ENCODE assay signal across 2 cellular contexts in the genomic region with DNA sequence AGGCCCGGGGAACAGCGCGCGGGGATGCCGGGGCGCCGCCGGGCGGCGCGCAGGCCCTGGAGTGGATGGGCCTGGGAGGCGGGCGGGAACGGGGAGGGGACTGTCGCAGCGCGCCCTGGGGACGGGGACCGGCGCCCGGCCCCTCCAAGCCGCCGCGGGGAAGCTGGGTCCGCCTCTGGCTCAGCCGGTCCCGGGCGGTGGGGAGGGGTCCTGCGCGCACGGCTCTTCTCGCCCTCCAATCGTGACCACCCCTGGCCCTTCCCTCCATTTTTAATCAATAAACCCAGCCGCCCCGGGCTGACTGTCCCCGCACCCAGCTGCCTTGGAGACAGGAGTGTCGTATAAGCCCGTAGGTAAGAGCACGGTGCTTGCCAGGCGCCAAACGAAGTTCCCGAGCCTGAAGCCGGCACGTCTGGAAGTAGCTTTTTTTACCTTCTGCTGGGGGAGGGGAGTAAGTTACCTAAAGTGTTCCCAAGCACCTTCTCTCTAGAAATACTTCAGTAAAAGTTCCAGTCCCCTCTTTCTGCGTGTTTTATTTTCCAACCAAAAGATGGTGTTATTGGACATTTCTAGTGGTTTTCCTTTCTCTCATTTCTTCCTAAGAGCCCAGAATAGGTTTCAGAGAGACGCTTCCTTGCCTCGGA.
TF ChIP-seq lines count a peak whose summit lies in the region.

No MANE protein-coding gene starts in this region.

TF ChIP-seq in IMR-90, 13 proteins besides CTCF, POLR2A, EP300 and RAD21:
- TF ChIP-seq CEBPB (IDR thresholded peaks at IDR 0.05; ENCODE audit: low read depth, low read length) (no peak), RFX5 (IDR thresholded peaks at IDR 0.05; ENCODE audit: low read depth, low read length) (no peak), NFE2L2 (IDR thresholded peaks at IDR 0.05; ENCODE audit: low read depth, low read length) (no peak), SMC3 (IDR thresholded peaks at IDR 0.05; ENCODE audit: low read depth, low read length) (no peak), RCOR1 (IDR thresholded peaks at IDR 0.05; ENCODE audit: insufficient replicate concordance, low read length) (no peak), MAZ (IDR thresholded peaks at IDR 0.05; ENCODE audit: borderline replicate concordance, low read depth, low read length) (no peak), CHD1 (IDR thresholded peaks at IDR 0.05; ENCODE audit: low read depth, low read length) (no peak), BHLHE40 (IDR thresholded peaks at IDR 0.05; ENCODE audit: low read depth, low read length) (no peak), MAFK (IDR thresholded peaks at IDR 0.05; ENCODE audit: low read depth, low read length) (no peak), FOS (IDR thresholded peaks at IDR 0.05; ENCODE audit: low read depth, low read length) (no peak), MXI1 (IDR thresholded peaks at IDR 0.05; ENCODE audit: borderline replicate concordance, low read depth, low read length) (no peak)
- TF ChIP-seq, protein P1, sequence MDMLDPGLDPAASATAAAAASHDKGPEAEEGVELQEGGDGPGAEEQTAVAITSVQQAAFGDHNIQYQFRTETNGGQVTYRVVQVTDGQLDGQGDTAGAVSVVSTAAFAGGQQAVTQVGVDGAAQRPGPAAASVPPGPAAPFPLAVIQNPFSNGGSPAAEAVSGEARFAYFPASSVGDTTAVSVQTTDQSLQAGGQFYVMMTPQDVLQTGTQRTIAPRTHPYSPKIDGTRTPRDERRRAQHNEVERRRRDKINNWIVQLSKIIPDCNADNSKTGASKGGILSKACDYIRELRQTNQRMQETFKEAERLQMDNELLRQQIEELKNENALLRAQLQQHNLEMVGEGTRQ (IDR thresholded peaks at IDR 0.05; ENCODE audit: low read depth, low read length) = no peak
- TF ChIP-seq, protein P2, sequence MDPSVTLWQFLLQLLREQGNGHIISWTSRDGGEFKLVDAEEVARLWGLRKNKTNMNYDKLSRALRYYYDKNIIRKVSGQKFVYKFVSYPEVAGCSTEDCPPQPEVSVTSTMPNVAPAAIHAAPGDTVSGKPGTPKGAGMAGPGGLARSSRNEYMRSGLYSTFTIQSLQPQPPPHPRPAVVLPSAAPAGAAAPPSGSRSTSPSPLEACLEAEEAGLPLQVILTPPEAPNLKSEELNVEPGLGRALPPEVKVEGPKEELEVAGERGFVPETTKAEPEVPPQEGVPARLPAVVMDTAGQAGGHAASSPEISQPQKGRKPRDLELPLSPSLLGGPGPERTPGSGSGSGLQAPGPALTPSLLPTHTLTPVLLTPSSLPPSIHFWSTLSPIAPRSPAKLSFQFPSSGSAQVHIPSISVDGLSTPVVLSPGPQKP (IDR thresholded peaks at IDR 0.05; ENCODE audit: borderline replicate concordance, low read depth, low read length) = no peak

TF ChIP-seq in GM12878, 131 proteins besides CTCF, POLR2A, EP300 and RAD21 (continues in another document):
- no peak for TF ChIP-seq EZH2 (IDR thresholded peaks at IDR 0.05; ENCODE audit: borderline replicate concordance, control insufficient read depth, low read depth, low read length)
- TF ChIP-seq, protein P3, sequence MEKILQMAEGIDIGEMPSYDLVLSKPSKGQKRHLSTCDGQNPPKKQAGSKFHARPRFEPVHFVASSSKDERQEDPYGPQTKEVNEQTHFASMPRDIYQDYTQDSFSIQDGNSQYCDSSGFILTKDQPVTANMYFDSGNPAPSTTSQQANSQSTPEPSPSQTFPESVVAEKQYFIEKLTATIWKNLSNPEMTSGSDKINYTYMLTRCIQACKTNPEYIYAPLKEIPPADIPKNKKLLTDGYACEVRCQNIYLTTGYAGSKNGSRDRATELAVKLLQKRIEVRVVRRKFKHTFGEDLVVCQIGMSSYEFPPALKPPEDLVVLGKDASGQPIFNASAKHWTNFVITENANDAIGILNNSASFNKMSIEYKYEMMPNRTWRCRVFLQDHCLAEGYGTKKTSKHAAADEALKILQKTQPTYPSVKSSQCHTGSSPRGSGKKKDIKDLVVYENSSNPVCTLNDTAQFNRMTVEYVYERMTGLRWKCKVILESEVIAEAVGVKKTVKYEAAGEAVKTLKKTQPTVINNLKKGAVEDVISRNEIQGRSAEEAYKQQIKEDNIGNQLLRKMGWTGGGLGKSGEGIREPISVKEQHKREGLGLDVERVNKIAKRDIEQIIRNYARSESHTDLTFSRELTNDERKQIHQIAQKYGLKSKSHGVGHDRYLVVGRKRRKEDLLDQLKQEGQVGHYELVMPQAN (conservative IDR thresholded peaks at IDR 0.05) = peak; percentile 63; the same call in 1 of the 2 replicates
- no peak for TF ChIP-seq SPI1 (IDR thresholded peaks at IDR 0.05; ENCODE audit: borderline replicate concordance, insufficient read depth, low read depth, low read length)
- TF ChIP-seq, protein P4, sequence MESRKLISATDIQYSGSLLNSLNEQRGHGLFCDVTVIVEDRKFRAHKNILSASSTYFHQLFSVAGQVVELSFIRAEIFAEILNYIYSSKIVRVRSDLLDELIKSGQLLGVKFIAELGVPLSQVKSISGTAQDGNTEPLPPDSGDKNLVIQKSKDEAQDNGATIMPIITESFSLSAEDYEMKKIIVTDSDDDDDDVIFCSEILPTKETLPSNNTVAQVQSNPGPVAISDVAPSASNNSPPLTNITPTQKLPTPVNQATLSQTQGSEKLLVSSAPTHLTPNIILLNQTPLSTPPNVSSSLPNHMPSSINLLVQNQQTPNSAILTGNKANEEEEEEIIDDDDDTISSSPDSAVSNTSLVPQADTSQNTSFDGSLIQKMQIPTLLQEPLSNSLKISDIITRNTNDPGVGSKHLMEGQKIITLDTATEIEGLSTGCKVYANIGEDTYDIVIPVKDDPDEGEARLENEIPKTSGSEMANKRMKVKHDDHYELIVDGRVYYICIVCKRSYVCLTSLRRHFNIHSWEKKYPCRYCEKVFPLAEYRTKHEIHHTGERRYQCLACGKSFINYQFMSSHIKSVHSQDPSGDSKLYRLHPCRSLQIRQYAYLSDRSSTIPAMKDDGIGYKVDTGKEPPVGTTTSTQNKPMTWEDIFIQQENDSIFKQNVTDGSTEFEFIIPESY (IDR thresholded peaks at IDR 0.05) = no peak
- TF ChIP-seq SUZ12 (IDR thresholded peaks at IDR 0.05; ENCODE audit: unreplicated experiment) = no peak
- TF ChIP-seq, protein P5, sequence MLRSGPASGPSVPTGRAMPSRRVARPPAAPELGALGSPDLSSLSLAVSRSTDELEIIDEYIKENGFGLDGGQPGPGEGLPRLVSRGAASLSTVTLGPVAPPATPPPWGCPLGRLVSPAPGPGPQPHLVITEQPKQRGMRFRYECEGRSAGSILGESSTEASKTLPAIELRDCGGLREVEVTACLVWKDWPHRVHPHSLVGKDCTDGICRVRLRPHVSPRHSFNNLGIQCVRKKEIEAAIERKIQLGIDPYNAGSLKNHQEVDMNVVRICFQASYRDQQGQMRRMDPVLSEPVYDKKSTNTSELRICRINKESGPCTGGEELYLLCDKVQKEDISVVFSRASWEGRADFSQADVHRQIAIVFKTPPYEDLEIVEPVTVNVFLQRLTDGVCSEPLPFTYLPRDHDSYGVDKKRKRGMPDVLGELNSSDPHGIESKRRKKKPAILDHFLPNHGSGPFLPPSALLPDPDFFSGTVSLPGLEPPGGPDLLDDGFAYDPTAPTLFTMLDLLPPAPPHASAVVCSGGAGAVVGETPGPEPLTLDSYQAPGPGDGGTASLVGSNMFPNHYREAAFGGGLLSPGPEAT (IDR thresholded peaks at IDR 0.05; ENCODE audit: low read depth) = no peak
- TF ChIP-seq, protein P6, sequence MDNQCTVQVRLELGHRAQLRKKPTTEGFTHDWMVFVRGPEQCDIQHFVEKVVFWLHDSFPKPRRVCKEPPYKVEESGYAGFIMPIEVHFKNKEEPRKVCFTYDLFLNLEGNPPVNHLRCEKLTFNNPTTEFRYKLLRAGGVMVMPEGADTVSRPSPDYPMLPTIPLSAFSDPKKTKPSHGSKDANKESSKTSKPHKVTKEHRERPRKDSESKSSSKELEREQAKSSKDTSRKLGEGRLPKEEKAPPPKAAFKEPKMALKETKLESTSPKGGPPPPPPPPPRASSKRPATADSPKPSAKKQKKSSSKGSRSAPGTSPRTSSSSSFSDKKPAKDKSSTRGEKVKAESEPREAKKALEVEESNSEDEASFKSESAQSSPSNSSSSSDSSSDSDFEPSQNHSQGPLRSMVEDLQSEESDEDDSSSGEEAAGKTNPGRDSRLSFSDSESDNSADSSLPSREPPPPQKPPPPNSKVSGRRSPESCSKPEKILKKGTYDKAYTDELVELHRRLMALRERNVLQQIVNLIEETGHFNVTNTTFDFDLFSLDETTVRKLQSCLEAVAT (IDR thresholded peaks at IDR 0.05) = no peak
- TF ChIP-seq TARDBP (IDR thresholded peaks at IDR 0.05; ENCODE audit: borderline replicate concordance) = no peak
- TF ChIP-seq, protein P7, sequence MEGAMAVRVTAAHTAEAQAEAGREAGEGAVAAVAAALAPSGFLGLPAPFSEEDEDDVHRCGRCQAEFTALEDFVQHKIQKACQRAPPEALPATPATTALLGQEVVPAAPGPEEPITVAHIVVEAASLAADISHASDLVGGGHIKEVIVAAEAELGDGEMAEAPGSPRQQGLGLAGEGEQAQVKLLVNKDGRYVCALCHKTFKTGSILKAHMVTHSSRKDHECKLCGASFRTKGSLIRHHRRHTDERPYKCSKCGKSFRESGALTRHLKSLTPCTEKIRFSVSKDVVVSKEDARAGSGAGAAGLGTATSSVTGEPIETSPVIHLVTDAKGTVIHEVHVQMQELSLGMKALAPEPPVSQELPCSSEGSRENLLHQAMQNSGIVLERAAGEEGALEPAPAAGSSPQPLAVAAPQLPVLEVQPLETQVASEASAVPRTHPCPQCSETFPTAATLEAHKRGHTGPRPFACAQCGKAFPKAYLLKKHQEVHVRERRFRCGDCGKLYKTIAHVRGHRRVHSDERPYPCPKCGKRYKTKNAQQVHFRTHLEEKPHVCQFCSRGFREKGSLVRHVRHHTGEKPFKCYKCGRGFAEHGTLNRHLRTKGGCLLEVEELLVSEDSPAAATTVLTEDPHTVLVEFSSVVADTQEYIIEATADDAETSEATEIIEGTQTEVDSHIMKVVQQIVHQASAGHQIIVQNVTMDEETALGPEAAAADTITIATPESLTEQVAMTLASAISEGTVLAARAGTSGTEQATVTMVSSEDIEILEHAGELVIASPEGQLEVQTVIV (IDR thresholded peaks at IDR 0.05; ENCODE audit: borderline replicate concordance, partially characterized antibody) = no peak
- TF ChIP-seq CBX3 (IDR thresholded peaks at IDR 0.05; ENCODE audit: borderline replicate concordance, low read depth) = no peak
- TF ChIP-seq, protein P8, sequence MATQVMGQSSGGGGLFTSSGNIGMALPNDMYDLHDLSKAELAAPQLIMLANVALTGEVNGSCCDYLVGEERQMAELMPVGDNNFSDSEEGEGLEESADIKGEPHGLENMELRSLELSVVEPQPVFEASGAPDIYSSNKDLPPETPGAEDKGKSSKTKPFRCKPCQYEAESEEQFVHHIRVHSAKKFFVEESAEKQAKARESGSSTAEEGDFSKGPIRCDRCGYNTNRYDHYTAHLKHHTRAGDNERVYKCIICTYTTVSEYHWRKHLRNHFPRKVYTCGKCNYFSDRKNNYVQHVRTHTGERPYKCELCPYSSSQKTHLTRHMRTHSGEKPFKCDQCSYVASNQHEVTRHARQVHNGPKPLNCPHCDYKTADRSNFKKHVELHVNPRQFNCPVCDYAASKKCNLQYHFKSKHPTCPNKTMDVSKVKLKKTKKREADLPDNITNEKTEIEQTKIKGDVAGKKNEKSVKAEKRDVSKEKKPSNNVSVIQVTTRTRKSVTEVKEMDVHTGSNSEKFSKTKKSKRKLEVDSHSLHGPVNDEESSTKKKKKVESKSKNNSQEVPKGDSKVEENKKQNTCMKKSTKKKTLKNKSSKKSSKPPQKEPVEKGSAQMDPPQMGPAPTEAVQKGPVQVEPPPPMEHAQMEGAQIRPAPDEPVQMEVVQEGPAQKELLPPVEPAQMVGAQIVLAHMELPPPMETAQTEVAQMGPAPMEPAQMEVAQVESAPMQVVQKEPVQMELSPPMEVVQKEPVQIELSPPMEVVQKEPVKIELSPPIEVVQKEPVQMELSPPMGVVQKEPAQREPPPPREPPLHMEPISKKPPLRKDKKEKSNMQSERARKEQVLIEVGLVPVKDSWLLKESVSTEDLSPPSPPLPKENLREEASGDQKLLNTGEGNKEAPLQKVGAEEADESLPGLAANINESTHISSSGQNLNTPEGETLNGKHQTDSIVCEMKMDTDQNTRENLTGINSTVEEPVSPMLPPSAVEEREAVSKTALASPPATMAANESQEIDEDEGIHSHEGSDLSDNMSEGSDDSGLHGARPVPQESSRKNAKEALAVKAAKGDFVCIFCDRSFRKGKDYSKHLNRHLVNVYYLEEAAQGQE (IDR thresholded peaks at IDR 0.05; ENCODE audit: low read depth, low read length) = no peak
- peak; percentile 19; the same call in 1 of the 2 replicates for TF ChIP-seq RUNX3 (IDR thresholded peaks at IDR 0.05; ENCODE audit: low read length)
- no peak for TF ChIP-seq CBFB (IDR thresholded peaks at IDR 0.05; ENCODE audit: low read depth)
- TF ChIP-seq, protein P9, sequence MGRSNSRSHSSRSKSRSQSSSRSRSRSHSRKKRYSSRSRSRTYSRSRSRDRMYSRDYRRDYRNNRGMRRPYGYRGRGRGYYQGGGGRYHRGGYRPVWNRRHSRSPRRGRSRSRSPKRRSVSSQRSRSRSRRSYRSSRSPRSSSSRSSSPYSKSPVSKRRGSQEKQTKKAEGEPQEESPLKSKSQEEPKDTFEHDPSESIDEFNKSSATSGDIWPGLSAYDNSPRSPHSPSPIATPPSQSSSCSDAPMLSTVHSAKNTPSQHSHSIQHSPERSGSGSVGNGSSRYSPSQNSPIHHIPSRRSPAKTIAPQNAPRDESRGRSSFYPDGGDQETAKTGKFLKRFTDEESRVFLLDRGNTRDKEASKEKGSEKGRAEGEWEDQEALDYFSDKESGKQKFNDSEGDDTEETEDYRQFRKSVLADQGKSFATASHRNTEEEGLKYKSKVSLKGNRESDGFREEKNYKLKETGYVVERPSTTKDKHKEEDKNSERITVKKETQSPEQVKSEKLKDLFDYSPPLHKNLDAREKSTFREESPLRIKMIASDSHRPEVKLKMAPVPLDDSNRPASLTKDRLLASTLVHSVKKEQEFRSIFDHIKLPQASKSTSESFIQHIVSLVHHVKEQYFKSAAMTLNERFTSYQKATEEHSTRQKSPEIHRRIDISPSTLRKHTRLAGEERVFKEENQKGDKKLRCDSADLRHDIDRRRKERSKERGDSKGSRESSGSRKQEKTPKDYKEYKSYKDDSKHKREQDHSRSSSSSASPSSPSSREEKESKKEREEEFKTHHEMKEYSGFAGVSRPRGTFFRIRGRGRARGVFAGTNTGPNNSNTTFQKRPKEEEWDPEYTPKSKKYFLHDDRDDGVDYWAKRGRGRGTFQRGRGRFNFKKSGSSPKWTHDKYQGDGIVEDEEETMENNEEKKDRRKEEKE (IDR thresholded peaks at IDR 0.05) = no peak
- no peak for TF ChIP-seq POU2F2 (IDR thresholded peaks at IDR 0.05; ENCODE audit: borderline replicate concordance, low read depth, low read length)
- TF ChIP-seq, protein P1 (IDR thresholded peaks at IDR 0.05; ENCODE audit: borderline replicate concordance, low read depth, low read length) = no peak
- TF ChIP-seq FOXM1 (IDR thresholded peaks at IDR 0.05; ENCODE audit: low read depth, low read length) = no peak
- TF ChIP-seq ASH2L (IDR thresholded peaks at IDR 0.05; ENCODE audit: borderline replicate concordance, low read depth) = no peak; the same call in 1 of the 2 replicates
- TF ChIP-seq JUNB (IDR thresholded peaks at IDR 0.05) = no peak
- no peak for TF ChIP-seq BRCA1 (IDR thresholded peaks at IDR 0.05; ENCODE audit: low read depth, low read length)
- peak; percentile 34 for TF ChIP-seq IKZF1 (conservative IDR thresholded peaks at IDR 0.05)
- TF ChIP-seq POLR2AphosphoS5 (IDR thresholded peaks at IDR 0.05; ENCODE audit: low read length) = peak; percentile 34; the same call in 1 of the 2 replicates
- TF ChIP-seq MXI1 (IDR thresholded peaks at IDR 0.05; ENCODE audit: low read depth, low read length) = no peak
- TF ChIP-seq RCOR1 (conservative IDR thresholded peaks at IDR 0.05; ENCODE audit: low read depth, low read length) = no peak
- no peak for TF ChIP-seq NBN (IDR thresholded peaks at IDR 0.05)
- 0 out of 2 replicates have a peak, but pooled peaks have one; percentile 13 for TF ChIP-seq BACH1 (IDR thresholded peaks at IDR 0.05; ENCODE audit: borderline replicate concordance)
